1 cellular context compared by ENCODE assay signal in the genomic region with DNA sequence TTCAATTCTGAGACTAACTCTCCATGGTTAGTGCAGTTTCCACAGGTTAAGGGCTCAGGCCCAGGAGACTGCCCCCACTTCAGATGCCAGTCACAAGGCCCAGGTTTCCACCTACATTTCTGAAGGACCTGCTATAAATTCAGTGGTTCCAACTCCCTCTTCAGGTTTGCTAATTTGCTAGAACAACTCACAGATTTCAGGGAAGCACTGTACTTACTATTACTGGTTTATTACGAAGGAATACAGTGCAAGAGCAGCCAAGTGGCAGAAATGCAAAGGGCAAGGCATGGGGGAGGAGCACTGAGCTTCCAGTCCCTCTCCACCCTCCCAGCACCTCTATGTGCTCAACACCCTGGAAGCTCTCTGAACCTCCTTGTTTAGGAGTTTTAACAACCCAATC.
TF ChIP-seq lines count a peak whose summit lies in the region.

No MANE protein-coding gene starts in this region.

TF ChIP-seq in WTC11, 78 proteins besides CTCF, POLR2A, EP300 and RAD21 (continued from another document):
- TF ChIP-seq, protein P1, sequence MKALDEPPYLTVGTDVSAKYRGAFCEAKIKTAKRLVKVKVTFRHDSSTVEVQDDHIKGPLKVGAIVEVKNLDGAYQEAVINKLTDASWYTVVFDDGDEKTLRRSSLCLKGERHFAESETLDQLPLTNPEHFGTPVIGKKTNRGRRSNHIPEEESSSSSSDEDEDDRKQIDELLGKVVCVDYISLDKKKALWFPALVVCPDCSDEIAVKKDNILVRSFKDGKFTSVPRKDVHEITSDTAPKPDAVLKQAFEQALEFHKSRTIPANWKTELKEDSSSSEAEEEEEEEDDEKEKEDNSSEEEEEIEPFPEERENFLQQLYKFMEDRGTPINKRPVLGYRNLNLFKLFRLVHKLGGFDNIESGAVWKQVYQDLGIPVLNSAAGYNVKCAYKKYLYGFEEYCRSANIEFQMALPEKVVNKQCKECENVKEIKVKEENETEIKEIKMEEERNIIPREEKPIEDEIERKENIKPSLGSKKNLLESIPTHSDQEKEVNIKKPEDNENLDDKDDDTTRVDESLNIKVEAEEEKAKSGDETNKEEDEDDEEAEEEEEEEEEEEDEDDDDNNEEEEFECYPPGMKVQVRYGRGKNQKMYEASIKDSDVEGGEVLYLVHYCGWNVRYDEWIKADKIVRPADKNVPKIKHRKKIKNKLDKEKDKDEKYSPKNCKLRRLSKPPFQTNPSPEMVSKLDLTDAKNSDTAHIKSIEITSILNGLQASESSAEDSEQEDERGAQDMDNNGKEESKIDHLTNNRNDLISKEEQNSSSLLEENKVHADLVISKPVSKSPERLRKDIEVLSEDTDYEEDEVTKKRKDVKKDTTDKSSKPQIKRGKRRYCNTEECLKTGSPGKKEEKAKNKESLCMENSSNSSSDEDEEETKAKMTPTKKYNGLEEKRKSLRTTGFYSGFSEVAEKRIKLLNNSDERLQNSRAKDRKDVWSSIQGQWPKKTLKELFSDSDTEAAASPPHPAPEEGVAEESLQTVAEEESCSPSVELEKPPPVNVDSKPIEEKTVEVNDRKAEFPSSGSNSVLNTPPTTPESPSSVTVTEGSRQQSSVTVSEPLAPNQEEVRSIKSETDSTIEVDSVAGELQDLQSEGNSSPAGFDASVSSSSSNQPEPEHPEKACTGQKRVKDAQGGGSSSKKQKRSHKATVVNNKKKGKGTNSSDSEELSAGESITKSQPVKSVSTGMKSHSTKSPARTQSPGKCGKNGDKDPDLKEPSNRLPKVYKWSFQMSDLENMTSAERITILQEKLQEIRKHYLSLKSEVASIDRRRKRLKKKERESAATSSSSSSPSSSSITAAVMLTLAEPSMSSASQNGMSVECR (CRISPR knock-in tag; IDR thresholded peaks at IDR 0.05; ENCODE audit: borderline replicate concordance) = no peak
